Comparison of ENCODE assay signal across 8 cellular contexts in the genomic region with DNA sequence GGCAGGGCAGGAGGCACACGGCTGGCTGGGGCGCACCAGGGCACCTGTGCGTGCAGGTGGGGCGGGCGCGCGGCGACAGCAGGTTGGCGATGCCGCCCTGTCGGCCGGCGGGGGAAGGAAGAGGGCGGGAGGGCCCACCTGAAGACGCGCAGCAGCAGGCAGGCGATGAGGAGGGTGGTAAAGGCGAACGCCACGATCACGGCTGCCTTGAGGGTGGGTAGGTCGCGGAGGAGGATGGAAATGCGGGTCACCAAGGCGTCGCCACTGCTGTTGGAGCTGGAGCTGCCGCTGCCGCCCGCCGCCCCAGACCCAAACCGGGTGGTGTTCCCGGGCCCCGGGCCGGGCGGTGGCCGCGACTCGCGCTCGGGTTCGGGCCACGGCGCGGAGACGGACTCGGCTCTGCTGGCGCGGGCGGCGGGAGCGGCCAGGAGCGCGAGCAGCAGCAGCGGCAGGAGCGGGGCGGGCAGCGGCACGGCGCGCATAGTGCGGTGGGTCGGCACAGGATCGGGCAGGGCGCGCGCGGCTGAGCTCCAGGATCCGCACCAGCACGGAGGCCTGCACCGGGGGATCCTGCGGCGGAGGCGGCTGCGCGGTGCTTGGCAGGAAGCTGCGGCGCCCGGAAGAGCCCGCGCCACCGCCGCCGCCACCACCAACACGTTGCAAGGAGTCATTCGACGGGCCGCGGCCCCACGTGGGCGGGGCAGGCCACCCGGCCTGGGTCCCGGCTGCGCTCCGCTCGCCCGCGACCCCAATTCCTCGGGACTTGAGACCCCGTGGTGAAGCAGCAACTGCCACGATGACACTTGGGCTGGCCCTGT. TPM values are rescaled to one million over a fixed set of nuclear protein-coding genes. Genes with fewer than 3 reads are reported as not detected.
A peak's percentile ranks its signal among the peaks of the same experiment; 100 is the strongest.
DNase-seq lines count a peak whose midpoint lies in the region; ATAC-seq and TF ChIP-seq lines count a peak whose summit lies in the region.

A gene (minus strand): TSS at position 598 of the 818 bp plus-strand sequence.

- H3K4me3 Mint-ChIP-seq in CD8-positive, alpha-beta memory T cell, result peak within 1 kb of the TSS in 6 of 7 donors; percentile 53 to 70 (median 61)
- peak within 1 kb of the TSS; percentile 74 for H3K4me3 Mint-ChIP-seq in osteocyte (ENCODE audit: unreplicated experiment)

- H3K27ac Mint-ChIP-seq in CD8-positive, alpha-beta memory T cell, result no peak within 1 kb of the TSS
- H3K27ac Mint-ChIP-seq in osteocyte (ENCODE audit: unreplicated experiment), result no peak within 1 kb of the TSS

- H3K27ac ChIP-seq in CD8-positive, alpha-beta memory T cell (ENCODE audit: low read depth, low read length), result no peak within 1 kb of the TSS

- H3K27me3 Mint-ChIP-seq in CD8-positive, alpha-beta memory T cell, result peaks cover 27 to 67% of the 10 kb centered on the region in 2 donors
- peaks cover 49% of the 10 kb centered on the region for H3K27me3 Mint-ChIP-seq in osteocyte (ENCODE audit: unreplicated experiment)

- DNase-seq in CD8-positive, alpha-beta memory T cell, result peak in 1 of 5 donors; percentile 10
- DNase-seq in M059J (ENCODE audit: low read depth) (peak; percentile 51), activated T-cell treated with anti-CD3 and anti-CD28 coated beads for 48 hours (ENCODE audit: low read depth) (peak; percentile 46), glomerular endothelial cell (ENCODE audit: extremely low read depth, low read depth, low spot score) (no peak), osteocyte (ENCODE audit: extremely low spot score, unreplicated experiment) (peak; percentile 83)

- CTCF ChIA-PET in CD8-positive, alpha-beta memory T cell (lab: Charles Lee), result interaction anchor here (0.7 kb wide), 1 partner anchor 1581 kb away, joined by 3 read pairs; no protein-coding TSS in a partner anchor

- ATAC-seq in GM19395 (IDR thresholded peaks at IDR 0.05; ENCODE audit: unreplicated experiment) (peak; percentile 59), HG03571 (IDR thresholded peaks at IDR 0.05; ENCODE audit: unreplicated experiment) (no peak), HG03378 (IDR thresholded peaks at IDR 0.05; ENCODE audit: unreplicated experiment) (no peak)

- H3K9me3 Mint-ChIP-seq in CD8-positive, alpha-beta memory T cell, result peaks cover 0 to 13% (median 3%) of the 10 kb centered on the region in 5 donors
- peaks cover 3% of the 10 kb centered on the region for H3K9me3 Mint-ChIP-seq in osteocyte (ENCODE audit: unreplicated experiment)

- peaks cover 5 to 14% (median 14%) of the 10 kb centered on the region in 3 donors for H3K4me1 Mint-ChIP-seq in CD8-positive, alpha-beta memory T cell
- peaks cover 20% of the 10 kb centered on the region for H3K4me1 Mint-ChIP-seq in osteocyte (ENCODE audit: unreplicated experiment)

- TF ChIP-seq CTCF in osteocyte (IDR thresholded peaks at IDR 0.05), result no peak

- H3K4me3 ChIP-seq in CD8-positive, alpha-beta memory T cell (ENCODE audit: low read length), result no peak within 1 kb of the TSS

- POLR2A ChIA-PET in CD8-positive, alpha-beta memory T cell (lab: Charles Lee), result no interaction called here

- peaks cover 0 to 3% (median 0%) of the 10 kb centered on the region in 3 donors for H3K36me3 Mint-ChIP-seq in CD8-positive, alpha-beta memory T cell
- peaks cover 5% of the 10 kb centered on the region for H3K36me3 Mint-ChIP-seq in osteocyte (ENCODE audit: unreplicated experiment)

- H3K9me3 ChIP-seq in CD8-positive, alpha-beta memory T cell (ENCODE audit: low read length), result no peaks in the 10 kb centered on the region

- no peaks in the 10 kb centered on the region for H3K27me3 ChIP-seq in CD8-positive, alpha-beta memory T cell (ENCODE audit: insufficient read depth, low read length, poor library complexity, severe bottlenecking)

- H3K4me1 ChIP-seq in CD8-positive, alpha-beta memory T cell (ENCODE audit: insufficient read depth, low read length), result no peaks in the 10 kb centered on the region

- no peaks in the 10 kb centered on the region for H3K36me3 ChIP-seq in CD8-positive, alpha-beta memory T cell (ENCODE audit: insufficient read depth, low read length)

RNA-seq across cellular contexts. Expression of the gene that starts here (rescaled TPM):
- total RNA-seq in CD8-positive, alpha-beta memory T cell, result 1 to 10 TPM; 3.9 TPM
- polyA plus RNA-seq in CD8-positive, alpha-beta memory T cell, result 0.82 TPM
- 19.9 and 20.1 TPM in 2 replicates for total RNA-seq in M059J (2014; rRNA removed; shearing (Covaris generic))
- total RNA-seq in glomerular endothelial cell (17.7 and 51.1 TPM in 2 replicates), osteocyte (8.2 and 11.0 TPM in 2 replicates)
